Comparison of ENCODE assay signal across 1 cellular context in genomic region chr15:40564591-40565332, GRCh38.
TF ChIP-seq lines count a peak whose summit lies in the region.

Gene CCDC32 (minus strand): TSS chr15:40565042. CDS start chr15:40563015, 2,027 bp downstream.

TF ChIP-seq in HepG2, 621 proteins besides CTCF, POLR2A, EP300 and RAD21 (continued from another document and continues in another):
- 0 out of 2 replicates have a peak, but pooled peaks have one; percentile 79 for TF ChIP-seq FOXO4 (CRISPR knock-in tag; conservative IDR thresholded peaks at IDR 0.05)
- TF ChIP-seq ZNF619 (CRISPR knock-in tag; IDR thresholded peaks at IDR 0.05) = no peak
- no peak for TF ChIP-seq HNRNPK (IDR thresholded peaks at IDR 0.05; ENCODE audit: low read depth, low read length, poor library complexity, severe bottlenecking)
- no peak for TF ChIP-seq BATF2 (CRISPR knock-in tag; IDR thresholded peaks at IDR 0.05)
- peak; percentile 83 for TF ChIP-seq HNRNPLL (IDR thresholded peaks at IDR 0.05; ENCODE audit: low read depth, low read length, poor library complexity, severe bottlenecking)
- TF ChIP-seq ZSCAN25 (CRISPR knock-in tag; IDR thresholded peaks at IDR 0.05) = no peak
- TF ChIP-seq ETS1 (CRISPR knock-in tag; IDR thresholded peaks at IDR 0.05) = no peak
- TF ChIP-seq HNRNPUL1 (IDR thresholded peaks at IDR 0.05; ENCODE audit: low read depth, low read length) = no peak
- TF ChIP-seq CEBPZ (IDR thresholded peaks at IDR 0.05; ENCODE audit: low read length) = no peak
- no peak for TF ChIP-seq CEBPB (IDR thresholded peaks at IDR 0.05; ENCODE audit: borderline replicate concordance, low read depth, low read length)
- peak; percentile 17; the same call in 1 of the 2 replicates for TF ChIP-seq NR2C2 (CRISPR knock-in tag; IDR thresholded peaks at IDR 0.05; ENCODE audit: borderline replicate concordance)
- TF ChIP-seq PRPF4 (IDR thresholded peaks at IDR 0.05; ENCODE audit: low read depth, low read length, poor library complexity, severe bottlenecking) = no peak
- no peak for TF ChIP-seq DNMT3B (CRISPR knock-in tag; conservative IDR thresholded peaks at IDR 0.05)
- TF ChIP-seq ZNF839 (CRISPR knock-in tag; IDR thresholded peaks at IDR 0.05; ENCODE audit: borderline replicate concordance) = no peak
- no peak for TF ChIP-seq SNAI1 (CRISPR knock-in tag; IDR thresholded peaks at IDR 0.05; ENCODE audit: borderline replicate concordance)
- TF ChIP-seq IRF2 (CRISPR knock-in tag; IDR thresholded peaks at IDR 0.05) = peak; percentile 52; the same call in 1 of the 2 replicates
- no peak for TF ChIP-seq ZNF30 (CRISPR knock-in tag; IDR thresholded peaks at IDR 0.05)
- no peak; the same call in 1 of the 2 replicates for TF ChIP-seq RFXANK (CRISPR knock-in tag; IDR thresholded peaks at IDR 0.05)
- TF ChIP-seq HIVEP1 (CRISPR knock-in tag; IDR thresholded peaks at IDR 0.05) = peak; percentile 86; the same call in 1 of the 2 replicates
- peak; percentile 35; the same call in 1 of the 2 replicates for TF ChIP-seq TBX2 (CRISPR knock-in tag; IDR thresholded peaks at IDR 0.05; ENCODE audit: borderline replicate concordance)
- TF ChIP-seq ZFP41 (CRISPR knock-in tag; IDR thresholded peaks at IDR 0.05; ENCODE audit: borderline replicate concordance) = no peak
- TF ChIP-seq ZNF44 (CRISPR knock-in tag; IDR thresholded peaks at IDR 0.05) = no peak
- TF ChIP-seq ZEB1 (IDR thresholded peaks at IDR 0.05; ENCODE audit: insufficient replicate concordance, low read depth) = no peak
- TF ChIP-seq PATZ1 (CRISPR knock-in tag; IDR thresholded peaks at IDR 0.05) = peak; percentile 45; the same call in 1 of the 2 replicates
- no peak for TF ChIP-seq ZNF891 (CRISPR knock-in tag; IDR thresholded peaks at IDR 0.05)
- no peak; the same call in 1 of the 2 replicates for TF ChIP-seq HDAC2 (CRISPR knock-in tag; IDR thresholded peaks at IDR 0.05)
- no peak for TF ChIP-seq KLF9 (CRISPR knock-in tag; IDR thresholded peaks at IDR 0.05; ENCODE audit: low read depth)
- TF ChIP-seq AGO2 (optimal IDR thresholded peaks at IDR 0.05; ENCODE audit: low read depth, low read length) = no peak
- TF ChIP-seq ZMYM3 (CRISPR knock-in tag; IDR thresholded peaks at IDR 0.05) = no peak
- 0 out of 2 replicates have a peak, but pooled peaks have one; percentile 39 for TF ChIP-seq PCBP1 (IDR thresholded peaks at IDR 0.05; ENCODE audit: borderline replicate concordance, low read depth, low read length)
- no peak for TF ChIP-seq CBX5 (CRISPR knock-in tag; IDR thresholded peaks at IDR 0.05; ENCODE audit: borderline replicate concordance)
- TF ChIP-seq ZNF343 (CRISPR knock-in tag; IDR thresholded peaks at IDR 0.05) = no peak
- no peak for TF ChIP-seq REPIN1 (CRISPR knock-in tag; IDR thresholded peaks at IDR 0.05; ENCODE audit: borderline replicate concordance, low read depth)
- no peak for TF ChIP-seq TCF7L2 (IDR thresholded peaks at IDR 0.05; ENCODE audit: low read depth, low read length)
- no peak for TF ChIP-seq SRSF4 (IDR thresholded peaks at IDR 0.05; ENCODE audit: low read depth, low read length, poor library complexity, severe bottlenecking)
- peak; percentile 87 for TF ChIP-seq NFYC (CRISPR knock-in tag; IDR thresholded peaks at IDR 0.05)
- no peak for TF ChIP-seq SATB2 (CRISPR knock-in tag; IDR thresholded peaks at IDR 0.05)
- peak; percentile 74 for TF ChIP-seq SALL1 (CRISPR knock-in tag; IDR thresholded peaks at IDR 0.05)
- no peak for TF ChIP-seq ZNF281 (CRISPR knock-in tag; IDR thresholded peaks at IDR 0.05; ENCODE audit: borderline replicate concordance)
- no peak; the same call in 1 of the 2 replicates for TF ChIP-seq ZSCAN31 (CRISPR knock-in tag; IDR thresholded peaks at IDR 0.05; ENCODE audit: low read depth)
- no peak for TF ChIP-seq ATAD3A (CRISPR knock-in tag; IDR thresholded peaks at IDR 0.05)
- peak; percentile 87; the same call in 1 of the 2 replicates for TF ChIP-seq KDM5B (CRISPR knock-in tag; IDR thresholded peaks at IDR 0.05; ENCODE audit: borderline replicate concordance)
- TF ChIP-seq HIC2 (CRISPR knock-in tag; IDR thresholded peaks at IDR 0.05; ENCODE audit: low read depth) = no peak
